8 cellular contexts compared by ENCODE assay signal in genomic region chr2:26144953-26145680, GRCh38. TPM values are rescaled to one million over a fixed set of nuclear protein-coding genes. Genes with fewer than 3 reads are reported as not detected.
DNase-seq lines count a peak whose midpoint lies in the region; ATAC-seq and FAIRE-seq lines count a peak whose summit lies in the region.

No MANE protein-coding gene starts in this region.

- H3K27me3 ChIP-seq in SJCRH30, result peaks cover 4% of the 10 kb centered on the region; the same call in 1 of the 2 replicates

- no peaks in the 10 kb centered on the region for H3K9me3 ChIP-seq in SJCRH30 (replicated peaks)

- no peak overlapping the region for H3K27ac ChIP-seq in SJCRH30

- H3K9me3 Mint-ChIP-seq in activated naive CD4-positive, alpha-beta T cell treated with anti-CD3 and anti-CD28 coated beads, Interleukin-2, amount 10 ng/mL, durations not matched to agents 7 days and 5 days, result no peaks in the 10 kb centered on the region

- no peaks in the 10 kb centered on the region for H3K36me3 ChIP-seq in SJCRH30

- H3K27ac Mint-ChIP-seq in activated naive CD4-positive, alpha-beta T cell treated with anti-CD3 and anti-CD28 coated beads, Interleukin-2, amount 10 ng/mL, durations not matched to agents 7 days and 5 days, result no peak overlapping the region

- H3K4me1 Mint-ChIP-seq in activated naive CD4-positive, alpha-beta T cell treated with anti-CD3 and anti-CD28 coated beads, Interleukin-2, amount 10 ng/mL, durations not matched to agents 7 days and 5 days, result no peaks in the 10 kb centered on the region

- intact Hi-C loops in Right ventricle myocardium superior (cut with DNase I), result loop anchor here (1.0 to 5.0 kb wide), 3 partner anchors 56 to 193 kb away; no protein-coding TSS in a partner anchor
- intact Hi-C loops in posterior cingulate gyrus (cut with DNase I), result loop anchor here (1.0 to 5.0 kb wide), 3 partner anchors 57 to 194 kb away; no protein-coding TSS in a partner anchor

- ATAC-seq in Right ventricle myocardium superior (ENCODE audit: poor library complexity) (peak; percentile 88), HG03460 (IDR thresholded peaks at IDR 0.05; ENCODE audit: unreplicated experiment) (no peak)

- no peak overlapping the region for H3K4me3 ChIP-seq in SJCRH30

- peaks cover 13% of the 10 kb centered on the region for H3K27me3 Mint-ChIP-seq in activated naive CD4-positive, alpha-beta T cell treated with anti-CD3 and anti-CD28 coated beads, Interleukin-2, amount 10 ng/mL, durations not matched to agents 7 days and 5 days

- H3K4me3 Mint-ChIP-seq in activated naive CD4-positive, alpha-beta T cell treated with anti-CD3 and anti-CD28 coated beads, Interleukin-2, amount 10 ng/mL, durations not matched to agents 7 days and 5 days, result no peak overlapping the region

- no peaks in the 10 kb centered on the region; the same call in 1 of the 2 replicates for H3K4me1 ChIP-seq in SJCRH30

- no peak for FAIRE-seq in urothelium cell line (lab: Jason Lieb, UNC)

- DNase-seq in DMS53 treated with DMSO at 0.1 percent for 48 hours (lab: John Stamatoyannopoulos, UW; ENCODE audit: unreplicated experiment), result peak; percentile 43
- peak; percentile 67 to 74 for DNase-seq in Kasumi-1 (lab: John Stamatoyannopoulos, UW)
- peak; percentile 66 to 87 for DNase-seq in SJCRH30
- DNase-seq in activated naive CD4-positive, alpha-beta T cell treated with anti-CD3 and anti-CD28 coated beads, Interleukin-2, amount 10 ng/mL, durations not matched to agents 7 days and 5 days, result peak; percentile 75
- DNase-seq in Right ventricle myocardium superior, result peak; percentile 76
- peak; percentile 45 to 94 (median 74) for DNase-seq in posterior cingulate gyrus
- peak; percentile 68 for DNase-seq in urothelium cell line (ENCODE audit: low spot score)

- H3K36me3 Mint-ChIP-seq in activated naive CD4-positive, alpha-beta T cell treated with anti-CD3 and anti-CD28 coated beads, Interleukin-2, amount 10 ng/mL, durations not matched to agents 7 days and 5 days, result no peaks in the 10 kb centered on the region

- CTCF ChIA-PET in activated naive CD4-positive, alpha-beta T cell treated with anti-CD3 and anti-CD28 coated beads, Interleukin-2, amount 10 ng/mL, durations not matched to agents 7 days and 5 days (lab: Charles Lee), result interaction anchor here (0.6 to 4.7 kb wide), 17 partner anchors 53 to 446 kb away, joined by 3 to 25 read pairs (median 4); no protein-coding TSS in a partner anchor

RNA-seq across cellular contexts. Expression of gene GAREM2, which starts 27.8 kb away (rescaled TPM):
- total RNA-seq in SJCRH30 (2014; rRNA removed; shearing (Covaris generic)), result 4.9 and 5.0 TPM in 2 replicates
- 1.3 TPM for total RNA-seq in Right ventricle myocardium superior
